Comparison of ENCODE assay signal across 1 cellular context in the genomic region with DNA sequence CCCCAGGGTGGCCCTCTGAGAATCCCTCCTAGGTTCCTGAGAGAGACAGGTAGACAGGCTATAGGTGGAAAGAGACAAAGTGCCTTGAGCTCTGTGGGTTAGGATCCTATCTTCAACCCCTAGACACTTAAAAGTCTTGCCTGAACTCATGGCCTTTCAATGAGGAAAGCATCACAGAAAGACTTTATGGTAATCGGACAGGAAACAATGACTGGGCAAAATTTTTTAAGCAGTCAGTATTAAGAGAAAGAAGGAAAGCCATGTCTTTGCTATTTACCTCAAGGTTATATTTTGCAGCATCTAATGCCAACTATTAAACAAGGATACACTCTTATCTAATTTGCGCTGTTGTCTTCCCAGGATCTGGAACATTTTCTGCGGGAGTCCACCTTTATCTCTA.
TF ChIP-seq lines count a peak whose summit lies in the region.

No MANE protein-coding gene starts in this region.

TF ChIP-seq in K562, 482 proteins besides CTCF, POLR2A, EP300 and RAD21 (continued from another document):
- TF ChIP-seq, protein P1, sequence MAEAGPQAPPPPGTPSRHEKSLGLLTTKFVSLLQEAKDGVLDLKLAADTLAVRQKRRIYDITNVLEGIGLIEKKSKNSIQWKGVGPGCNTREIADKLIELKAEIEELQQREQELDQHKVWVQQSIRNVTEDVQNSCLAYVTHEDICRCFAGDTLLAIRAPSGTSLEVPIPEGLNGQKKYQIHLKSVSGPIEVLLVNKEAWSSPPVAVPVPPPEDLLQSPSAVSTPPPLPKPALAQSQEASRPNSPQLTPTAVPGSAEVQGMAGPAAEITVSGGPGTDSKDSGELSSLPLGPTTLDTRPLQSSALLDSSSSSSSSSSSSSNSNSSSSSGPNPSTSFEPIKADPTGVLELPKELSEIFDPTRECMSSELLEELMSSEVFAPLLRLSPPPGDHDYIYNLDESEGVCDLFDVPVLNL (CRISPR knock-in tag; IDR thresholded peaks at IDR 0.05; ENCODE audit: low read depth): no peak
- TF ChIP-seq ZNF316 (IDR thresholded peaks at IDR 0.05) (peak; percentile 91), C11orf30 (IDR thresholded peaks at IDR 0.05; ENCODE audit: low read depth) (peak; percentile 81), POLR3A (IDR thresholded peaks at IDR 0.05; ENCODE audit: borderline replicate concordance, extremely low read depth, insufficient read depth, insufficient read length) (no peak), ZNF12 (CRISPR knock-in tag; IDR thresholded peaks at IDR 0.05) (no peak), POLR2B (IDR thresholded peaks at IDR 0.05; ENCODE audit: low read depth, partially characterized antibody) (no peak), MCM3 (IDR thresholded peaks at IDR 0.05) (no peak), BACH1 (tag; IDR thresholded peaks at IDR 0.05) (peak; percentile 84), MAFG (tag; conservative IDR thresholded peaks at IDR 0.05) (peak; percentile 95), GATA2 (CRISPR knock-in tag; IDR thresholded peaks at IDR 0.05) (no peak), MYNN (IDR thresholded peaks at IDR 0.05) (0 out of 2 replicates have a peak, but pooled peaks have one; percentile 25), MYNN (CRISPR knock-in tag; IDR thresholded peaks at IDR 0.05) (no peak), ZBTB1 (CRISPR knock-in tag; IDR thresholded peaks at IDR 0.05; ENCODE audit: borderline replicate concordance, low read depth) (no peak), ZNF408 (CRISPR knock-in tag; IDR thresholded peaks at IDR 0.05; ENCODE audit: low read depth) (no peak), GABPA (tag; conservative IDR thresholded peaks at IDR 0.05; ENCODE audit: low read depth) (0 out of 2 replicates have a peak, but pooled peaks have one; percentile 21), NFE2L1 (tag; IDR thresholded peaks at IDR 0.05; ENCODE audit: borderline replicate concordance, low read depth) (peak; percentile 82), MXI1 (IDR thresholded peaks at IDR 0.05; ENCODE audit: low read depth, low read length) (no peak), SREBF2 (CRISPR knock-in tag; IDR thresholded peaks at IDR 0.05) (no peak), SETDB1 (IDR thresholded peaks at IDR 0.05; ENCODE audit: low read length) (no peak), KLF16 (IDR thresholded peaks at IDR 0.05) (no peak), ARID1B (IDR thresholded peaks at IDR 0.05) (no peak), ZNF274 (IDR thresholded peaks at IDR 0.05; ENCODE audit: borderline replicate concordance, low read depth, low read length) (no peak), NFE2 (IDR thresholded peaks at IDR 0.05; ENCODE audit: low read depth) (peak; percentile 91), NCOA4 (IDR thresholded peaks at IDR 0.05; ENCODE audit: partially characterized antibody) (no peak), MAFF (IDR thresholded peaks at IDR 0.05; ENCODE audit: low read length) (peak; percentile 77), RNF2 (IDR thresholded peaks at IDR 0.05) (no peak), E2F3 (CRISPR knock-in tag; IDR thresholded peaks at IDR 0.05) (no peak), STAT5A (IDR thresholded peaks at IDR 0.05; ENCODE audit: borderline replicate concordance, low read length) (no peak), DPF2 (IDR thresholded peaks at IDR 0.05) (peak; percentile 24; the same call in 1 of the 2 replicates)
- TF ChIP-seq, protein P2, sequence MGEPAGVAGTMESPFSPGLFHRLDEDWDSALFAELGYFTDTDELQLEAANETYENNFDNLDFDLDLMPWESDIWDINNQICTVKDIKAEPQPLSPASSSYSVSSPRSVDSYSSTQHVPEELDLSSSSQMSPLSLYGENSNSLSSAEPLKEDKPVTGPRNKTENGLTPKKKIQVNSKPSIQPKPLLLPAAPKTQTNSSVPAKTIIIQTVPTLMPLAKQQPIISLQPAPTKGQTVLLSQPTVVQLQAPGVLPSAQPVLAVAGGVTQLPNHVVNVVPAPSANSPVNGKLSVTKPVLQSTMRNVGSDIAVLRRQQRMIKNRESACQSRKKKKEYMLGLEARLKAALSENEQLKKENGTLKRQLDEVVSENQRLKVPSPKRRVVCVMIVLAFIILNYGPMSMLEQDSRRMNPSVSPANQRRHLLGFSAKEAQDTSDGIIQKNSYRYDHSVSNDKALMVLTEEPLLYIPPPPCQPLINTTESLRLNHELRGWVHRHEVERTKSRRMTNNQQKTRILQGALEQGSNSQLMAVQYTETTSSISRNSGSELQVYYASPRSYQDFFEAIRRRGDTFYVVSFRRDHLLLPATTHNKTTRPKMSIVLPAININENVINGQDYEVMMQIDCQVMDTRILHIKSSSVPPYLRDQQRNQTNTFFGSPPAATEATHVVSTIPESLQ (CRISPR knock-in tag; IDR thresholded peaks at IDR 0.05): no peak
- TF ChIP-seq, protein P3, sequence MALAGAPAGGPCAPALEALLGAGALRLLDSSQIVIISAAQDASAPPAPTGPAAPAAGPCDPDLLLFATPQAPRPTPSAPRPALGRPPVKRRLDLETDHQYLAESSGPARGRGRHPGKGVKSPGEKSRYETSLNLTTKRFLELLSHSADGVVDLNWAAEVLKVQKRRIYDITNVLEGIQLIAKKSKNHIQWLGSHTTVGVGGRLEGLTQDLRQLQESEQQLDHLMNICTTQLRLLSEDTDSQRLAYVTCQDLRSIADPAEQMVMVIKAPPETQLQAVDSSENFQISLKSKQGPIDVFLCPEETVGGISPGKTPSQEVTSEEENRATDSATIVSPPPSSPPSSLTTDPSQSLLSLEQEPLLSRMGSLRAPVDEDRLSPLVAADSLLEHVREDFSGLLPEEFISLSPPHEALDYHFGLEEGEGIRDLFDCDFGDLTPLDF (CRISPR knock-in tag; IDR thresholded peaks at IDR 0.05): no peak
- TF ChIP-seq, protein P4, sequence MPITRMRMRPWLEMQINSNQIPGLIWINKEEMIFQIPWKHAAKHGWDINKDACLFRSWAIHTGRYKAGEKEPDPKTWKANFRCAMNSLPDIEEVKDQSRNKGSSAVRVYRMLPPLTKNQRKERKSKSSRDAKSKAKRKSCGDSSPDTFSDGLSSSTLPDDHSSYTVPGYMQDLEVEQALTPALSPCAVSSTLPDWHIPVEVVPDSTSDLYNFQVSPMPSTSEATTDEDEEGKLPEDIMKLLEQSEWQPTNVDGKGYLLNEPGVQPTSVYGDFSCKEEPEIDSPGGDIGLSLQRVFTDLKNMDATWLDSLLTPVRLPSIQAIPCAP (CRISPR knock-in tag; IDR thresholded peaks at IDR 0.05; ENCODE audit: borderline replicate concordance): no peak
- TF ChIP-seq, protein P5, sequence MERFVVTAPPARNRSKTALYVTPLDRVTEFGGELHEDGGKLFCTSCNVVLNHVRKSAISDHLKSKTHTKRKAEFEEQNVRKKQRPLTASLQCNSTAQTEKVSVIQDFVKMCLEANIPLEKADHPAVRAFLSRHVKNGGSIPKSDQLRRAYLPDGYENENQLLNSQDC (CRISPR knock-in tag; IDR thresholded peaks at IDR 0.05): no peak
